Comparison of ENCODE assay signal across 30 cellular contexts in genomic region chr21:43745772-43746517, GRCh38.
"Had no signal": no experiment of that assay in that cellular context is flagged by ENCODE, and none has a peak within 500 bp of the region (broad histone marks: within the 10 kb centered on the region; RNA-seq: fewer than 3 reads in every experiment).

No MANE protein-coding gene starts in this region.

- DNase-seq: activated CD4-positive, alpha-beta T cell treated with anti-CD3 and anti-CD28 coated beads for 36 hours; activated CD4-positive, alpha-beta T cell treated with anti-CD3 and anti-CD28 coated beads, Interleukin-2, amount 10 ng/mL, durations not matched to agents 7 days and 5 days; activated CD4-positive, alpha-beta T cell treated with anti-CD3 and anti-CD28 coated beads, Interleukin-2, amount 50 U/mL, for 48 hours; activated CD8-positive, alpha-beta T cell treated with anti-CD3 and anti-CD28 coated beads, Interleukin-2, amount 10 ng/mL, durations not matched to agents 7 days and 5 days; activated gamma-delta T cell treated with Interleukin-2 at 50 U/mL for 16 hours; activated naive CD4-positive, alpha-beta T cell treated with anti-CD3 and anti-CD28 coated beads for 36 hours; activated T-cell treated with anti-CD3 and anti-CD28 coated beads, Interleukin-2, amount 50 U/mL, for 24 hours; adrenal gland; anterior cingulate cortex; Kasumi-1; KG1; MM.1S; MV-4-11; NCI-H1092; NCI-H1436 treated with DMSO at 0.1 percent for 48 hours; NCI-H1694 treated with DMSO at 0.1 percent for 48 hours; NCI-H2029; NCI-H510A; NCI-H526; NCI-H748 treated with DMSO at 0.1 percent for 48 hours; NK-92 treated with Interleukin-12 subunit alpha and Interleukin-12 subunit beta, amount 100 ng/mL, for 24 hours; PC-3; Peyer's patch; RPMI8226; SIG-M5 had no signal

- H3K27ac Mint-ChIP-seq: activated CD4-positive, alpha-beta T cell treated with anti-CD3 and anti-CD28 coated beads for 36 hours; activated CD8-positive, alpha-beta T cell treated with anti-CD3 and anti-CD28 coated beads, Interleukin-2, amount 10 ng/mL, durations not matched to agents 7 days and 5 days; activated naive CD4-positive, alpha-beta T cell treated with anti-CD3 and anti-CD28 coated beads for 36 hours; activated naive CD4-positive, alpha-beta T cell treated with anti-CD3 and anti-CD28 coated beads, Interleukin-2, amount 50 U/mL, for 72 hours; activated T-cell treated with anti-CD3 and anti-CD28 coated beads, Interleukin-2, amount 50 U/mL, for 24 hours; T-helper 2 cell treated with Interferon-gamma antibody and Interleukin-4, amounts not matched to agents 5 μg/mL and 100 μg/mL, for 36 hours had no signal

- H3K9me3 Mint-ChIP-seq: activated CD4-positive, alpha-beta T cell treated with anti-CD3 and anti-CD28 coated beads, Interleukin-2, amount 10 ng/mL, durations not matched to agents 7 days and 5 days; activated naive CD4-positive, alpha-beta T cell treated with anti-CD3 and anti-CD28 coated beads for 36 hours; activated naive CD4-positive, alpha-beta T cell treated with anti-CD3 and anti-CD28 coated beads, Interleukin-2, amount 50 U/mL, for 72 hours; activated T-cell treated with anti-CD3 and anti-CD28 coated beads, Interleukin-2, amount 50 U/mL, for 24 hours; IgD-negative memory B cell; T-helper 2 cell treated with Interferon-gamma antibody and Interleukin-4, amounts not matched to agents 5 μg/mL and 100 μg/mL, for 36 hours had no signal

- ATAC-seq: activated CD4-positive, alpha-beta T cell treated with anti-CD3 and anti-CD28 coated beads for 36 hours; activated CD4-positive, CD25-positive, alpha-beta regulatory T cell treated with anti-CD3 and anti-CD28 coated beads, Interleukin-2, amount 50 U/mL, for 24 hours; activated CD8-positive, alpha-beta T cell treated with anti-CD3 and anti-CD28 coated beads, Interleukin-2, amount 10 ng/mL, durations not matched to agents 7 days and 5 days; activated naive CD4-positive, alpha-beta T cell treated with anti-CD3 and anti-CD28 coated beads, Interleukin-2, amount 50 U/mL, for 72 hours; PC-3; Right ventricle myocardium inferior had no signal

- H3K4me3 Mint-ChIP-seq: activated CD4-positive, alpha-beta T cell treated with anti-CD3 and anti-CD28 coated beads for 36 hours; activated CD4-positive, alpha-beta T cell treated with anti-CD3 and anti-CD28 coated beads, Interleukin-2, amount 10 ng/mL, durations not matched to agents 7 days and 5 days; activated CD8-positive, alpha-beta T cell treated with anti-CD3 and anti-CD28 coated beads, Interleukin-2, amount 10 ng/mL, durations not matched to agents 7 days and 5 days; activated naive CD4-positive, alpha-beta T cell treated with anti-CD3 and anti-CD28 coated beads for 36 hours; activated T-cell treated with anti-CD3 and anti-CD28 coated beads, Interleukin-2, amount 50 U/mL, for 24 hours; T-helper 2 cell treated with Interferon-gamma antibody and Interleukin-4, amounts not matched to agents 5 μg/mL and 100 μg/mL, for 36 hours had no signal

- H3K27me3 Mint-ChIP-seq: activated CD4-positive, alpha-beta T cell treated with anti-CD3 and anti-CD28 coated beads for 36 hours; activated CD4-positive, alpha-beta T cell treated with anti-CD3 and anti-CD28 coated beads, Interleukin-2, amount 10 ng/mL, durations not matched to agents 7 days and 5 days; activated T-cell treated with anti-CD3 and anti-CD28 coated beads, Interleukin-2, amount 50 U/mL, for 24 hours; IgD-negative memory B cell had no signal

- H3K4me1 Mint-ChIP-seq: activated CD4-positive, alpha-beta T cell treated with anti-CD3 and anti-CD28 coated beads for 36 hours; activated CD4-positive, alpha-beta T cell treated with anti-CD3 and anti-CD28 coated beads, Interleukin-2, amount 10 ng/mL, durations not matched to agents 7 days and 5 days; IgD-negative memory B cell had no signal
